In the genomic region with DNA sequence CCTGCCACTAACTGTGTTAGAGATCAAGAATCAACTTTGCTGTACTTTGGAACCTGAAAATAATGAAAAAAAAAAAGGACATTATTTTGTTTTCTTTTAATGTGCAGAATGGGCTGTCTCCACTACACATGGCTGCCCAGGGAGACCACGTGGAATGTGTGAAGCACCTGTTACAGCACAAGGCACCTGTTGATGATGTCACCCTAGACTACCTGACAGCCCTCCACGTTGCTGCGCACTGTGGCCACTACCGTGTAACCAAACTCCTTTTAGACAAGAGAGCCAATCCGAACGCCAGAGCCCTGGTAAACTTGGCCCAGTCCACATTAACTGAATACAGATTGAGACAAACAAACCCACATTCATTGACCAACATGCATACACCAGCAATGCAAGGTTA, we compare ENCODE assay signal across 35 cellular contexts.
"Had no signal": no experiment of that assay in that cellular context is flagged by ENCODE, and none has a peak within 500 bp of the region (broad histone marks: within the 10 kb centered on the region; RNA-seq: fewer than 3 reads in every experiment).

No MANE protein-coding gene starts in this region.

- H3K36me3 ChIP-seq: brain microvascular endothelial cell, breast epithelium had no signal

- H3K27me3 Mint-ChIP-seq: activated B cell treated with CpG ODN at 0.5 μM for 24 hours; activated CD4-positive, alpha-beta memory T cell treated with anti-CD3 and anti-CD28 coated beads, Interleukin-2, amount 10 ng/mL, durations not matched to agents 7 days and 5 days; activated CD4-positive, alpha-beta T cell treated with anti-CD3 and anti-CD28 coated beads, Interleukin-2, amount 10 ng/mL, durations not matched to agents 7 days and 5 days had no signal

- H3K4me1 ChIP-seq: adrenal gland, body of pancreas, breast epithelium had no signal

- H3K4me3 Mint-ChIP-seq: activated B cell treated with CpG ODN at 0.5 μM for 24 hours; activated CD4-positive, alpha-beta memory T cell treated with anti-CD3 and anti-CD28 coated beads, Interleukin-2, amount 10 ng/mL, durations not matched to agents 7 days and 5 days; activated CD4-positive, alpha-beta T cell treated with anti-CD3 and anti-CD28 coated beads, Interleukin-2, amount 10 ng/mL, durations not matched to agents 7 days and 5 days; activated CD8-positive, alpha-beta T cell treated with anti-CD3 and anti-CD28 coated beads, Interleukin-2, amount 10 ng/mL, durations not matched to agents 7 days and 5 days; activated naive CD4-positive, alpha-beta T cell treated with anti-CD3 and anti-CD28 coated beads for 36 hours; activated naive CD8-positive, alpha-beta T cell treated with anti-CD3 and anti-CD28 coated beads for 36 hours; activated T-cell treated with anti-CD3 and anti-CD28 coated beads, Interleukin-2, amount 50 U/mL, for 4 hours; activated T-cell treated with anti-CD3 and anti-CD28 coated beads, Interleukin-2, amount 50 U/mL, for 72 hours; activated T-helper 1 cell treated with anti-CD3 and anti-CD28 coated beads, Interleukin-12 subunit alpha, Interleukin-12 subunit beta, Interleukin-2, Interleukin-4 antibody, amounts not matched to agents 30 ng/mL and 10 ng/mL and 1 ng/mL, durations not matched to agents 14 hours and 24 hours and 36 hours; activated T-helper 17 cell treated with anti-CD3 and anti-CD28 coated beads, Interleukin-2, amount 50 U/mL, for 72 hours; T-helper 1 cell treated with Interleukin-12 subunit alpha and Interleukin-12 subunit beta and Interleukin-4 antibody, amounts not matched to agents 30 μg/mL and 1 μg/mL, for 36 hours; T-helper 2 cell treated with Interferon-gamma antibody and Interleukin-4, amounts not matched to agents 5 μg/mL and 100 μg/mL, for 36 hours had no signal

- H3K36me3 Mint-ChIP-seq: activated naive CD4-positive, alpha-beta T cell treated with anti-CD3 and anti-CD28 coated beads, Interleukin-2, amount 50 U/mL, for 72 hours; activated naive CD8-positive, alpha-beta T cell treated with anti-CD3 and anti-CD28 coated beads for 36 hours had no signal

- H3K27ac Mint-ChIP-seq: activated B cell treated with CpG ODN at 0.5 μM for 24 hours; activated CD4-positive, alpha-beta memory T cell treated with anti-CD3 and anti-CD28 coated beads, Interleukin-2, amount 10 ng/mL, durations not matched to agents 7 days and 5 days; activated CD4-positive, alpha-beta T cell treated with anti-CD3 and anti-CD28 coated beads, Interleukin-2, amount 10 ng/mL, durations not matched to agents 7 days and 5 days; activated CD8-positive, alpha-beta T cell treated with anti-CD3 and anti-CD28 coated beads, Interleukin-2, amount 10 ng/mL, durations not matched to agents 7 days and 5 days; activated naive CD4-positive, alpha-beta T cell treated with anti-CD3 and anti-CD28 coated beads for 36 hours; activated naive CD4-positive, alpha-beta T cell treated with anti-CD3 and anti-CD28 coated beads, Interleukin-2, amount 50 U/mL, for 72 hours; activated naive CD8-positive, alpha-beta T cell treated with anti-CD3 and anti-CD28 coated beads for 36 hours; activated T-cell treated with anti-CD3 and anti-CD28 coated beads, Interleukin-2, amount 50 U/mL, for 72 hours; activated T-helper 1 cell treated with anti-CD3 and anti-CD28 coated beads, Interleukin-12 subunit alpha, Interleukin-12 subunit beta, Interleukin-2, Interleukin-4 antibody, amounts not matched to agents 30 ng/mL and 10 ng/mL and 1 ng/mL, durations not matched to agents 14 hours and 24 hours and 36 hours; activated T-helper 17 cell treated with anti-CD3 and anti-CD28 coated beads, Interleukin-2, amount 50 U/mL, for 72 hours; T-helper 1 cell treated with Interleukin-12 subunit alpha and Interleukin-12 subunit beta and Interleukin-4 antibody, amounts not matched to agents 30 μg/mL and 1 μg/mL, for 36 hours; T-helper 2 cell treated with Interferon-gamma antibody and Interleukin-4, amounts not matched to agents 5 μg/mL and 100 μg/mL, for 36 hours had no signal

- H3K9me3 ChIP-seq: adrenal gland, body of pancreas, breast epithelium had no signal

- H3K9me3 Mint-ChIP-seq: activated B cell treated with CpG ODN at 0.5 μM for 24 hours; activated CD4-positive, alpha-beta memory T cell treated with anti-CD3 and anti-CD28 coated beads, Interleukin-2, amount 10 ng/mL, durations not matched to agents 7 days and 5 days; activated CD4-positive, alpha-beta T cell treated with anti-CD3 and anti-CD28 coated beads, Interleukin-2, amount 10 ng/mL, durations not matched to agents 7 days and 5 days; activated naive CD4-positive, alpha-beta T cell treated with anti-CD3 and anti-CD28 coated beads for 36 hours; activated naive CD4-positive, alpha-beta T cell treated with anti-CD3 and anti-CD28 coated beads, Interleukin-2, amount 50 U/mL, for 72 hours; activated naive CD8-positive, alpha-beta T cell treated with anti-CD3 and anti-CD28 coated beads for 36 hours; activated T-cell treated with anti-CD3 and anti-CD28 coated beads, Interleukin-2, amount 50 U/mL, for 4 hours; activated T-cell treated with anti-CD3 and anti-CD28 coated beads, Interleukin-2, amount 50 U/mL, for 72 hours; activated T-helper 1 cell treated with anti-CD3 and anti-CD28 coated beads, Interleukin-12 subunit alpha, Interleukin-12 subunit beta, Interleukin-2, Interleukin-4 antibody, amounts not matched to agents 30 ng/mL and 10 ng/mL and 1 ng/mL, durations not matched to agents 14 hours and 24 hours and 36 hours; activated T-helper 17 cell treated with anti-CD3 and anti-CD28 coated beads, Interleukin-2, amount 50 U/mL, for 72 hours; T-helper 1 cell treated with Interleukin-12 subunit alpha and Interleukin-12 subunit beta and Interleukin-4 antibody, amounts not matched to agents 30 μg/mL and 1 μg/mL, for 36 hours; T-helper 2 cell treated with Interferon-gamma antibody and Interleukin-4, amounts not matched to agents 5 μg/mL and 100 μg/mL, for 36 hours had no signal

- DNase-seq: activated B cell treated with CpG ODN at 0.5 μM for 24 hours; activated CD4-positive, alpha-beta memory T cell treated with anti-CD3 and anti-CD28 coated beads, Interleukin-2, amount 10 ng/mL, durations not matched to agents 7 days and 5 days; activated CD4-positive, alpha-beta T cell treated with anti-CD3 and anti-CD28 coated beads for 4 hours; activated CD4-positive, alpha-beta T cell treated with anti-CD3 and anti-CD28 coated beads, Interleukin-2, amount 10 ng/mL, durations not matched to agents 7 days and 5 days; activated CD4-positive, alpha-beta T cell treated with anti-CD3 and anti-CD28 coated beads, Interleukin-2, amount 50 U/mL, for 48 hours; activated CD4-positive, CD25-positive, alpha-beta regulatory T cell treated with anti-CD3 and anti-CD28 coated beads, Interleukin-2, amount 50 U/mL, for 72 hours; activated CD8-positive, alpha-beta memory T cell treated with anti-CD3 and anti-CD28 coated beads, Interleukin-2, amount 50 U/mL, for 4 hours; activated CD8-positive, alpha-beta T cell treated with anti-CD3 and anti-CD28 coated beads, Interleukin-2, amount 10 ng/mL, durations not matched to agents 7 days and 5 days; activated effector memory CD4-positive, alpha-beta T cell treated with anti-CD3 and anti-CD28 coated beads, Interleukin-2, amount 50 U/mL, for 16 hours; activated gamma-delta T cell treated with Interleukin-2 at 50 U/mL for 16 hours; activated naive CD4-positive, alpha-beta T cell; activated naive CD4-positive, alpha-beta T cell treated with anti-CD3 and anti-CD28 coated beads for 36 hours; activated naive CD4-positive, alpha-beta T cell treated with anti-CD3 and anti-CD28 coated beads, Interleukin-2, amount 50 U/mL, for 16 hours; activated naive CD8-positive, alpha-beta T cell treated with anti-CD3 and anti-CD28 coated beads for 36 hours; activated T-cell treated with anti-CD3 and anti-CD28 coated beads for 4 hours; activated T-cell treated with anti-CD3 and anti-CD28 coated beads, Interleukin-2, amount 50 U/mL, for 1 hour; activated T-cell treated with anti-CD3 and anti-CD28 coated beads, Interleukin-2, amount 50 U/mL, for 4 hours; activated T-cell treated with anti-CD3 and anti-CD28 coated beads, Interleukin-2, amount 50 U/mL, for 72 hours; adrenal gland; amniotic stem cell; aorta; body of pancreas; brain microvascular endothelial cell; central memory CD4-positive, alpha-beta T cell; T-helper 2 cell; T-helper 9 cell had no signal

- FAIRE-seq: astrocyte, TTC549 had no signal

- H3K4me3 ChIP-seq: adrenal gland, body of pancreas, breast epithelium had no signal

- H3K4me1 Mint-ChIP-seq: activated B cell treated with CpG ODN at 0.5 μM for 24 hours; activated CD4-positive, alpha-beta memory T cell treated with anti-CD3 and anti-CD28 coated beads, Interleukin-2, amount 10 ng/mL, durations not matched to agents 7 days and 5 days; activated CD4-positive, alpha-beta T cell treated with anti-CD3 and anti-CD28 coated beads, Interleukin-2, amount 10 ng/mL, durations not matched to agents 7 days and 5 days; activated naive CD8-positive, alpha-beta T cell treated with anti-CD3 and anti-CD28 coated beads for 36 hours; activated T-helper 17 cell treated with anti-CD3 and anti-CD28 coated beads, Interleukin-2, amount 50 U/mL, for 72 hours had no signal

- H3K27ac ChIP-seq: adrenal gland, body of pancreas, brain microvascular endothelial cell, breast epithelium, VCaP had no signal

- H3K27me3 ChIP-seq: adrenal gland, body of pancreas, brain microvascular endothelial cell, breast epithelium had no signal
